In genomic region chr6:30882764-30883475, GRCh38 we compare ENCODE assay signal across 8 cellular contexts.
DNase-seq lines count a peak whose midpoint lies in the region; ATAC-seq, FAIRE-seq and TF ChIP-seq lines count a peak whose summit lies in the region.

No MANE protein-coding gene starts in this region.

- no peak for DNase-seq in GM18507 (ENCODE audit: extremely low spot score, insufficient read length, low read depth)
- peak; percentile 80 for DNase-seq in germinal center (ENCODE audit: low spot score)
- no peak for DNase-seq in MM.1S
- no peak for DNase-seq in KG1 (lab: John Stamatoyannopoulos, UW)

- H3K4me3 ChIP-seq in BLaER1 = peak overlapping the region; percentile 73; the same call in 1 of the 2 replicates
- H3K4me3 ChIP-seq in rectal smooth muscle tissue (ENCODE audit: low read length) = peak overlapping the region; percentile 68
- no peak overlapping the region for H3K4me3 ChIP-seq in MM.1S (ENCODE audit: low read length)

- H3K9me2 ChIP-seq in MM.1S (replicated peaks; ENCODE audit: insufficient read depth, low read length) = no peaks in the 10 kb centered on the region

- H3K27me3 ChIP-seq in BLaER1 (no peaks in the 10 kb centered on the region), rectal smooth muscle tissue (ENCODE audit: control insufficient read depth, insufficient read depth, low read length) (no peaks in the 10 kb centered on the region), MM.1S (replicated peaks; ENCODE audit: insufficient read depth, low read length) (peaks cover 53% of the 10 kb centered on the region)

- peak; percentile 67 for FAIRE-seq in GM18507 (lab: Jason Lieb, UNC)

- H3F3A ChIP-seq in MM.1S (ENCODE audit: insufficient read depth, low read length) = no peaks in the 10 kb centered on the region

- H3K27ac ChIP-seq in BLaER1 (peak overlapping the region; percentile 85), rectal smooth muscle tissue (ENCODE audit: low read depth, low read length) (peak overlapping the region; percentile 90), MM.1S (ENCODE audit: low read length) (no peak overlapping the region)

- H3K4me2 ChIP-seq in BLaER1 (peak overlapping the region; percentile 96), MM.1S (ENCODE audit: low read depth, low read length) (no peak overlapping the region)

- peak overlapping the region; percentile 81 for H3K9ac ChIP-seq in BLaER1
- H3K9ac ChIP-seq in rectal smooth muscle tissue (ENCODE audit: low read length) = peak overlapping the region; percentile 20
- no peak overlapping the region for H3K9ac ChIP-seq in MM.1S (ENCODE audit: low read length)

- TF ChIP-seq CTCF in MM.1S (IDR thresholded peaks at IDR 0.05; ENCODE audit: low read length) = no peak

- peak; percentile 85; the same call in 1 of the 2 replicates for TF ChIP-seq POLR2A in Raji (IDR thresholded peaks at IDR 0.05; ENCODE audit: insufficient read depth, low read depth, low read length)

- H4K20me1 ChIP-seq in BLaER1 = peaks cover 28% of the 10 kb centered on the region
- H4K20me1 ChIP-seq in MM.1S (ENCODE audit: insufficient read depth, low read length) = no peaks in the 10 kb centered on the region

- H3K36me3 ChIP-seq in BLaER1 (no peaks in the 10 kb centered on the region), rectal smooth muscle tissue (ENCODE audit: control insufficient read depth, insufficient read depth, low read length) (no peaks in the 10 kb centered on the region), MM.1S (replicated peaks; ENCODE audit: insufficient read depth, low read length) (no peaks in the 10 kb centered on the region)

- H3K4me1 ChIP-seq in BLaER1 = peaks cover 92% of the 10 kb centered on the region
- H3K4me1 ChIP-seq in rectal smooth muscle tissue (ENCODE audit: control insufficient read depth, insufficient read depth, low read length) = peaks cover 19% of the 10 kb centered on the region
- no peaks in the 10 kb centered on the region for H3K4me1 ChIP-seq in MM.1S (ENCODE audit: low read length)

- H3K79me2 ChIP-seq in MM.1S (ENCODE audit: low read length) = no peaks in the 10 kb centered on the region

- H3K9me3 ChIP-seq in BLaER1 (no peaks in the 10 kb centered on the region), MM.1S (replicated peaks; ENCODE audit: insufficient read depth, low read length) (no peaks in the 10 kb centered on the region)

- no peak for ATAC-seq in HG02870 (IDR thresholded peaks at IDR 0.05; ENCODE audit: unreplicated experiment)

- H2AFZ ChIP-seq in MM.1S (ENCODE audit: low read length) = no peak overlapping the region
